Comparison of ENCODE assay signal across 18 cellular contexts in the genomic region with DNA sequence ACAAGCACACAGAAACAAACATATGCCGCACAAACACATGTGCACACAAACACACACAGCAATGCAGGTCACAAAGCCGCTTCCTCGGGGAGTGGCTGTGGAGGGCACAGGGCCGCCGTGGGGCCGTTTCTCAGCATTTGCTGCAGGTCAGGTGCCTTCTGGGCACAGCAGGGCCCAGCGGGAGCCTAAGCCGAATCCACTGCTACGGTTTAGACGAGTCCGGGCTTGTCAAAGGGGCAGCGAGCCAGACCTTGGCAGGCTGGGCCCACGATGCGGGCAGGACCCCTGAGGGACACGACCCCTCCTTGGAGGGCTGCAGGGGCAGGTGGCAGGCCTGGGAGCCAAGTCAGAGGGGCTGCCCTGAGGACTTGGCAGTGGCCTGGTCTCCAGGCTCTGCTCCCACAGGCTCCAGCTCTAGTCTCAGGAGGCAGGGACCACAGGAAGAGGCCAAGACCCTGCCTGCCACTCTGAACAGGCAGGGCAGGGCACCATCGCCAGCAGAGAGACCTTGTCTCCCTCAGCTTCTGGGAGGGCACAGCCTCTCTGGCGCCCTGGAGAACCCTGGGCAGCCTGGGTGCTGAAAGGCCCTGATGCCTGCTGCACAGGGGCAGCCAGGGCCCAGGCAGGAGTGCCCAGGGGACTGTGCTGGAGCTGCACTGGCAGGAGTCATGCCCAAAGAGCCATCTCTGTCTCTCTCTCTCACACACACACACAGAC. TPM values are rescaled to one million over a fixed set of nuclear protein-coding genes. Genes with fewer than 3 reads are reported as not detected.
DNase-seq lines count a peak whose midpoint lies in the region; ATAC-seq and TF ChIP-seq lines count a peak whose summit lies in the region.
"Had no signal": no experiment of that assay in that cellular context is flagged by ENCODE, and none has a peak within 500 bp of the region (broad histone marks: within the 10 kb centered on the region; RNA-seq: fewer than 3 reads in every experiment).

No MANE protein-coding gene starts in this region.

- H3K36me3 ChIP-seq in osteoblast (ENCODE audit: insufficient read depth, low read length) (peaks cover 16% of the 10 kb centered on the region), gastroesophageal sphincter (no peaks in the 10 kb centered on the region)

- no peaks in the 10 kb centered on the region for H3K79me2 ChIP-seq in osteoblast (ENCODE audit: insufficient read depth, low read length)

- H3K27me3 ChIP-seq in osteoblast (ENCODE audit: insufficient read depth, low read length): peaks cover 12% of the 10 kb centered on the region
- peaks cover 8% of the 10 kb centered on the region for H3K27me3 ChIP-seq in gastroesophageal sphincter

- H3K4me3 ChIP-seq in osteoblast (ENCODE audit: insufficient read depth, low read length): no peak overlapping the region
- H3K4me3 ChIP-seq in gastroesophageal sphincter: no peak overlapping the region
- H3K4me3 ChIP-seq: A549, GM23338, PC-9 had no signal

- H3K4me1 Mint-ChIP-seq in brain: peaks cover 5% of the 10 kb centered on the region

- H3K36me3 Mint-ChIP-seq in brain: no peaks in the 10 kb centered on the region
- H3K36me3 Mint-ChIP-seq: CD4-positive, CD25-positive, alpha-beta regulatory T cell; T-cell had no signal

- peaks cover under 1% of the 10 kb centered on the region for H3K27me3 Mint-ChIP-seq in brain
- H3K27me3 Mint-ChIP-seq: CD4-positive, CD25-positive, alpha-beta regulatory T cell had no signal

- no peak overlapping the region for H3K4me3 Mint-ChIP-seq in brain
- H3K4me3 Mint-ChIP-seq: CD4-positive, CD25-positive, alpha-beta regulatory T cell; GM23338; T-cell had no signal

- TF ChIP-seq EP300 in gastroesophageal sphincter (IDR thresholded peaks at IDR 0.05): no peak

- TF ChIP-seq CTCF in brain (conservative IDR thresholded peaks at IDR 0.05) (no peak), osteoblast (IDR thresholded peaks at IDR 0.05; ENCODE audit: extremely low read depth, low read depth, low read length) (no peak), gastroesophageal sphincter (IDR thresholded peaks at IDR 0.05) (no peak)

- no peak for ATAC-seq in gastroesophageal sphincter
- ATAC-seq: A549, GM23338, HepG2, T-cell had no signal

- intact Hi-C loops in head of caudate nucleus (cut with DNase I): no loop called here

- no peaks in the 10 kb centered on the region for H3K4me1 ChIP-seq in osteoblast (ENCODE audit: insufficient read depth, low read length)
- H3K4me1 ChIP-seq in gastroesophageal sphincter: peaks cover 0 to 9% (median 0%) of the 10 kb centered on the region in 3 donors
- H3K4me1 ChIP-seq: A549 had no signal

- no peak for TF ChIP-seq POLR2A in gastroesophageal sphincter (IDR thresholded peaks at IDR 0.05)

- H4K20me1 ChIP-seq in osteoblast (ENCODE audit: insufficient read depth, low read length): peaks cover 31% of the 10 kb centered on the region

- DNase-seq in NCI-H345 (lab: John Stamatoyannopoulos, UW): peak; percentile 39
- no peak for DNase-seq in NCI-H345 treated with DMSO at 0.1 percent for 48 hours (lab: John Stamatoyannopoulos, UW; ENCODE audit: unreplicated experiment)
- peak; percentile 48 for DNase-seq in NCI-H2196 (lab: John Stamatoyannopoulos, UW; ENCODE audit: unreplicated experiment)
- peak; percentile 94 for DNase-seq in osteoblast (ENCODE audit: insufficient read length, low spot score, missing footprints)
- no peak for DNase-seq in head of caudate nucleus
- no peak for DNase-seq in NCI-H1694 (lab: John Stamatoyannopoulos, UW)
- DNase-seq: CD4-positive, CD25-positive, alpha-beta regulatory T cell; DND-41; GF-D8; MM.1S; NCI-H526; PC-9; T-cell had no signal

- H3K9me3 ChIP-seq in osteoblast (ENCODE audit: low read depth, low read length): no peaks in the 10 kb centered on the region
- no peaks in the 10 kb centered on the region for H3K9me3 ChIP-seq in gastroesophageal sphincter
- H3K9me3 ChIP-seq: A549 had no signal

- H3K27ac ChIP-seq in osteoblast (ENCODE audit: low read depth, low read length) (no peak overlapping the region), gastroesophageal sphincter (no peak overlapping the region)
- H3K27ac ChIP-seq: PC-9 had no signal

- H3K9me3 Mint-ChIP-seq in brain: peaks cover 0 to 25% (median 3%) of the 10 kb centered on the region in 5 experiments
- H3K9me3 Mint-ChIP-seq: GM23338, T-cell had no signal

- H2AFZ ChIP-seq in osteoblast (ENCODE audit: low read length): no peak overlapping the region
- H2AFZ ChIP-seq: GM23338, PC-9 had no signal

- peak overlapping the region in 3 of 5 experiments; percentile 45 to 63 (median 57) for H3K27ac Mint-ChIP-seq in brain
- H3K27ac Mint-ChIP-seq: CD4-positive, CD25-positive, alpha-beta regulatory T cell; GM23338; T-cell had no signal

- WGBS in gastroesophageal sphincter (ENCODE audit: low coverage in 1 of 2), 2 donors: 100% methylated on average over 1 of the region's 17 CpGs; no CpG with 5 or more reads in 1 of the 2 donors

- no peak overlapping the region for H3K4me2 ChIP-seq in osteoblast (ENCODE audit: insufficient read depth, low read length)
- H3K4me2 ChIP-seq: A549, GM23338, PC-9 had no signal

RNA-seq across cellular contexts. Expression of gene ATP2B3, which starts 5.5 kb away (rescaled TPM):
- 7.2 TPM for polyA plus RNA-seq in brain (ENCODE audit: insufficient read depth, low read depth, low replicate concordance)
- total RNA-seq in osteoblast (under 0.01 TPM in 1 of 2 replicates, not detected in the other), gastroesophageal sphincter (under 1 TPM in 3 of 4 donors, not detected in 1; 0.13 to 0.37 (median 0.31) TPM)
- total RNA-seq: CD4-positive, CD25-positive, alpha-beta regulatory T cell; HepG2; PC-9 had no signal
- polyA plus RNA-seq: CD4-positive, CD25-positive, alpha-beta regulatory T cell; GM23338; HepG2 had no signal

RNA-seq across cellular contexts. Expression of gene BGN, which starts 17.2 kb away (rescaled TPM):
- 149 TPM for polyA plus RNA-seq in brain (ENCODE audit: insufficient read depth, low read depth, low replicate concordance)
- total RNA-seq in osteoblast (139 and 210 TPM in 2 replicates), gastroesophageal sphincter (10 to 100 TPM; 10.4 to 49.4 (median 16.5) TPM)
- total RNA-seq: CD4-positive, CD25-positive, alpha-beta regulatory T cell had no signal
- polyA plus RNA-seq: CD4-positive, CD25-positive, alpha-beta regulatory T cell had no signal

RNA-seq across cellular contexts. Expression of gene HAUS7, which starts 41.6 kb away (rescaled TPM):
- polyA plus RNA-seq in brain (ENCODE audit: insufficient read depth, low read depth, low replicate concordance): 41.8 TPM
- total RNA-seq in osteoblast (8.3 and 14.1 TPM in 2 replicates), gastroesophageal sphincter (10 to 100 TPM; 20.2 to 34.0 (median 28.3) TPM)

Comparison
In these comparisons a context has a peak if more than half of its experiments do, and no peak if none do; other contexts are left out.
1. DNase-seq: peak in NCI-H345 (single experiment), NCI-H2196 (single experiment) and osteoblast (single experiment); none in NCI-H345 treated with DMSO at 0.1 percent for 48 hours (single experiment), head of caudate nucleus (0 of 42) and NCI-H1694 (single experiment).